ENCODE assay signal across 15 cellular contexts in genomic region chr6:34177181-34177591, GRCh38. TPM values are rescaled to one million over a fixed set of nuclear protein-coding genes. Genes with fewer than 3 reads are reported as not detected.
DNase-seq lines count a peak whose midpoint lies in the region; ATAC-seq, FAIRE-seq and TF ChIP-seq lines count a peak whose summit lies in the region.
"Had no signal": no experiment of that assay in that cellular context is flagged by ENCODE, and none has a peak within 500 bp of the region (broad histone marks: within the 10 kb centered on the region; RNA-seq: fewer than 3 reads in every experiment).

No MANE protein-coding gene starts in this region.

- ATAC-seq in HG03442 (IDR thresholded peaks at IDR 0.05; ENCODE audit: unreplicated experiment): no peak
- ATAC-seq in HG03108 (IDR thresholded peaks at IDR 0.05; ENCODE audit: unreplicated experiment): no peak
- ATAC-seq: PC-3 had no signal

- no peak overlapping the region for H2AFZ ChIP-seq in PC-9

- H3K4me3 ChIP-seq in PC-9 (no peak overlapping the region), kidney (ENCODE audit: low read length in 2 of 2) (no peak overlapping the region), suprapubic skin (no peak overlapping the region)

- H3K36me3 ChIP-seq in PC-9 (ENCODE audit: low read depth) (no peaks in the 10 kb centered on the region), kidney (ENCODE audit: control insufficient read depth in 1 of 2, insufficient read depth in 2 of 2, low read length in 2 of 2) (no peaks in the 10 kb centered on the region), suprapubic skin (no peaks in the 10 kb centered on the region)

- H3K9ac ChIP-seq in kidney (ENCODE audit: low read length in 2 of 2): no peak overlapping the region

- no peaks in the 10 kb centered on the region for H3K9me3 ChIP-seq in PC-9 (ENCODE audit: insufficient read depth, low read depth)
- no peaks in the 10 kb centered on the region for H3K9me3 ChIP-seq in kidney (ENCODE audit: control insufficient read depth in 1 of 2, low read length in 2 of 2)
- no peaks in the 10 kb centered on the region for H3K9me3 ChIP-seq in suprapubic skin
- H3K9me3 ChIP-seq: Caco-2 had no signal

- POLR2A ChIA-PET in PC-9 (lab: Charles Lee; ENCODE audit: unreplicated experiment): no interaction called here

- no peaks in the 10 kb centered on the region for H3K79me2 ChIP-seq in PC-9 (ENCODE audit: low read depth)

- H3K4me2 ChIP-seq in PC-9: peak overlapping the region; percentile 4; the same call in 1 of the 2 replicates

- 73% methylated on average over 1 of the region's 5 CpGs for WGBS in suprapubic skin

- peak; percentile 44 for DNase-seq in activated effector memory CD4-positive, alpha-beta T cell treated with anti-CD3 and anti-CD28 coated beads, Interleukin-2, amount 50 U/mL, for 16 hours
- no peak for DNase-seq in activated effector memory CD4-positive, alpha-beta T cell treated with Interleukin-2 at 50 U/mL for 16 hours
- DNase-seq in PC-9 (no peak), kidney (peak; percentile 57), suprapubic skin (ENCODE audit: low spot score in 2 of 2) (peak; percentile 44 to 58)
- DNase-seq: AML-193, Caco-2, HCEC 1CT, MV-4-11, NCI-H748 treated with DMSO at 0.1 percent for 48 hours, PC-3, Right ventricle myocardium superior had no signal

- H3K9me2 ChIP-seq in PC-9 (ENCODE audit: insufficient read depth): no peaks in the 10 kb centered on the region

- H3F3A ChIP-seq in PC-9 (ENCODE audit: insufficient read depth, low read depth): peaks cover 14% of the 10 kb centered on the region

- H4K20me1 ChIP-seq in PC-9 (ENCODE audit: insufficient read depth): no peaks in the 10 kb centered on the region

- no peak for TF ChIP-seq EP300 in suprapubic skin (IDR thresholded peaks at IDR 0.05)

- H3K27me3 ChIP-seq in PC-9 (ENCODE audit: insufficient read depth, low read depth) (no peaks in the 10 kb centered on the region), suprapubic skin (no peaks in the 10 kb centered on the region)

- TF ChIP-seq CTCF in PC-9 (conservative IDR thresholded peaks at IDR 0.05) (no peak), kidney (IDR thresholded peaks at IDR 0.05; ENCODE audit: borderline replicate concordance, extremely low read depth, insufficient read depth) (no peak), suprapubic skin (IDR thresholded peaks at IDR 0.05) (no peak)

- no peak for TF ChIP-seq POLR2A in suprapubic skin (IDR thresholded peaks at IDR 0.05)

- peaks cover 24% of the 10 kb centered on the region for H3K4me1 ChIP-seq in PC-9 (replicated peaks; ENCODE audit: insufficient read depth)
- H3K4me1 ChIP-seq in kidney (ENCODE audit: control insufficient read depth in 1 of 2, insufficient read depth in 1 of 2, low read depth in 1 of 2, low read length in 2 of 2): no peaks in the 10 kb centered on the region
- H3K4me1 ChIP-seq in suprapubic skin: peaks cover 21% of the 10 kb centered on the region
- H3K4me1 ChIP-seq: Caco-2 had no signal

- H3K27ac ChIP-seq in PC-9 (no peak overlapping the region), kidney (ENCODE audit: low read depth in 2 of 2, low read length in 2 of 2) (no peak overlapping the region), suprapubic skin (no peak overlapping the region)

- CTCF ChIA-PET in PC-9 (lab: Charles Lee): no interaction called here

- BruUV-seq in PC-9 (replicated peaks; lab: Mats Ljungman, UMichigan): no TSS peak

- intact Hi-C loops in PC-9 (cut with micrococcal nuclease; ENCODE audit: unreplicated experiment): no loop called here
- intact Hi-C loops in kidney (cut with DNase I): no loop called here

- no peak for FAIRE-seq in kidney (lab: Jason Lieb, UNC)
- FAIRE-seq: GM18507 had no signal

RNA-seq across cellular contexts. Expression of gene GRM4, which starts 31.3 kb away (rescaled TPM):
- total RNA-seq in PC-9 (2021): not detected in 2 replicates
- not detected for total RNA-seq in kidney
- polyA plus RNA-seq in kidney (ENCODE audit: insufficient read depth, low read depth, low replicate concordance): not detected
- not detected for total RNA-seq in suprapubic skin
- total RNA-seq: PC-3, Right ventricle myocardium superior had no signal

RNA-seq across cellular contexts. Expression of gene HMGA1, which starts 59.5 kb away (rescaled TPM):
- total RNA-seq in PC-9 (2021) (1,825 and 1,951 TPM in 2 replicates), kidney (46.5 TPM), suprapubic skin (100 to 1,000 TPM in 3 of 4 donors, 10 to 100 TPM in 1; 93.3 to 127 (median 111) TPM)
- 27.1 TPM for polyA plus RNA-seq in kidney (ENCODE audit: insufficient read depth, low read depth, low replicate concordance)

Comparison
In these comparisons a context has a peak if more than half of its experiments do, and no peak if none do; other contexts are left out.
1. DNase-seq: peak in activated effector memory CD4-positive, alpha-beta T cell treated with anti-CD3 and anti-CD28 coated beads, Interleukin-2, amount 50 U/mL, for 16 hours (single experiment), kidney (single experiment) and suprapubic skin (2 of 2); none in activated effector memory CD4-positive, alpha-beta T cell treated with Interleukin-2 at 50 U/mL for 16 hours (single experiment) and PC-9 (0 of 2).
2. RNA of gene HMGA1, which starts 59.5 kb away (total RNA-seq): 1,825 to 1,951 TPM in PC-9; 93.3 to 127 TPM in suprapubic skin and 46.5 TPM in kidney (single experiment); every median in the first group is over 10 times any median in the second.